In the genomic region with DNA sequence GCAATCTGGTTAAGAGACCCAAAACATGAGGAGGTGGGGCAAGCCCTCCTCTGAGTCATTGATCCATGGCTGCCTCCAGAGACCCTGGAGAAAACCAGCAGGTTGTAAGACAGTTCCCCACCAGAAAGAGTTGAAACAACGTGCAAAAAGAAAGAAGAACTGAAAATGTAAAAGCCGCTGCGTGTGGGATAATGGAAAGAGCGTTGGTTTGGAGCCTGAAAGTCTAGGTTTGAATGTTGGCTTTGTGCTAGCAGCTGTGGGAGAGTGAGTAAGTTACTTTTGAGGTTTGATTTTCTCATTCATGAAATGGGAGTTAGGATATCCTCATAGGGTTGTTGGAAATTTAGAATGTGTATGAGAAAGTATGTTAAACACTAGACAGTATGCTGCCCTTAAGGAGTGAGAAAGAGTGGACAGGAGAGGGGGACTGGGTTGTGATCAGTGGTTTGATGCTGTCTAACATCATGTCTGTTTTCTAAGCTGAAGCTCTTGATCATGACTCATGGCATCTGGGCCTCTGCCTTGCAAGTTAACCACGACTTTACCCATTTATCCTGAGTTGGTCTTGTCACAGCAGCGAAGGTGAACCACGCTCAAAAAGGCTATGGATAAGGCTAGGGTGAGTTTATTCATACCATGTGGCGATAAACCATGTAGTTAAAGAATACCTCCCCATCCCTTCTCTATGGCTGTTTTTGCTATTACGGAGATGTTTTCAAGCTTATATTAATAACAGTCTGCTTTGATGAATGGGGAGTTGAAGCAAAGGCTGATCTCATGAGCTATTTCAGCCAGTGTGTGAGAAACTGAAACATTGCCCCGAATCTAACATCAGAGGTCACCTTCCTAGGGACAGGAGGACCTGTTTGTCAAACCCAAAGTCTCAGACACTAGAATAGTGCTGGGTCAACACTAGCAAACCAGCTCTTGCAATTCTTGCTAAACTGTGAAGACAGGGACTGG, we compare ENCODE assay signal across 8 cellular contexts. TPM values are rescaled to one million over a fixed set of nuclear protein-coding genes. Genes with fewer than 3 reads are reported as not detected.
A peak's percentile ranks its signal among the peaks of the same experiment; 100 is the strongest.
DNase-seq lines count a peak whose midpoint lies in the region; ATAC-seq and TF ChIP-seq lines count a peak whose summit lies in the region.

No MANE protein-coding gene starts in this region.

- 85% methylated on average over 10 of the region's 10 CpGs for WGBS in esophagus muscularis mucosa

- no peak for TF ChIP-seq EP300 in esophagus muscularis mucosa (IDR thresholded peaks at IDR 0.05)

- H3K9me3 ChIP-seq in upper lobe of right lung = no peaks in the 10 kb centered on the region
- no peaks in the 10 kb centered on the region for H3K9me3 ChIP-seq in esophagus muscularis mucosa

- no peak for TF ChIP-seq POLR2A in esophagus muscularis mucosa (IDR thresholded peaks at IDR 0.05; ENCODE audit: low read depth)

- H3K36me3 ChIP-seq in upper lobe of right lung (no peaks in the 10 kb centered on the region), esophagus muscularis mucosa (peaks cover 0 to 2% (median 0%) of the 10 kb centered on the region in 4 donors)

- H3K27me3 ChIP-seq in upper lobe of right lung = no peaks in the 10 kb centered on the region
- H3K27me3 ChIP-seq in esophagus muscularis mucosa = no peaks in the 10 kb centered on the region

- peak; percentile 45 for DNase-seq in AG08396 (ENCODE audit: low spot score)
- DNase-seq in activated T-cell treated with anti-CD3 and anti-CD28 coated beads, Interleukin-2, amount 50 U/mL, for 48 hours = peak; percentile 24 to 31
- DNase-seq in upper lobe of right lung = no peak
- no peak for DNase-seq in NCI-H2171 (lab: John Stamatoyannopoulos, UW)
- DNase-seq in esophagus muscularis mucosa (ENCODE audit: extremely low spot score) = no peak
- DNase-seq in NCI-H2029 (lab: John Stamatoyannopoulos, UW) = no peak

- H3K4me1 ChIP-seq in upper lobe of right lung (peaks cover 11% of the 10 kb centered on the region), esophagus muscularis mucosa (peaks cover 4 to 31% (median 13%) of the 10 kb centered on the region in 4 donors)

- H3K27ac ChIP-seq in upper lobe of right lung = peak overlapping the region; percentile 4
- no peak overlapping the region for H3K27ac ChIP-seq in esophagus muscularis mucosa (replicated peaks in 1 of 4)

- TF ChIP-seq CTCF in upper lobe of right lung (IDR thresholded peaks at IDR 0.05) (no peak), esophagus muscularis mucosa (IDR thresholded peaks at IDR 0.05) (no peak)

- intact Hi-C loops in upper lobe of right lung (cut with DNase I) = no loop called here
- intact Hi-C loops in esophagus muscularis mucosa (cut with DNase I) = no loop called here

- H3K4me3 ChIP-seq in upper lobe of right lung (no peak overlapping the region), esophagus muscularis mucosa (no peak overlapping the region)

- ATAC-seq in GM19035 (IDR thresholded peaks at IDR 0.05; ENCODE audit: unreplicated experiment) (peak; percentile 75), HG03066 (IDR thresholded peaks at IDR 0.05; ENCODE audit: low read depth, unreplicated experiment) (peak; percentile 78), upper lobe of right lung (no peak)

RNA-seq across cellular contexts. Expression of a gene that starts 41.3 kb away (rescaled TPM):
- total RNA-seq in upper lobe of right lung = 12.2 TPM
- 10 to 100 TPM in 1 of 4 donors, 1 to 10 TPM in 3; 3.1 to 11.1 (median 5.0) TPM for total RNA-seq in esophagus muscularis mucosa

Comparison
In these comparisons a context has a peak if more than half of its experiments do, and no peak if none do; other contexts are left out.
1. DNase-seq: peak in AG08396 (single experiment) and activated T-cell treated with anti-CD3 and anti-CD28 coated beads, Interleukin-2, amount 50 U/mL, for 48 hours (2 of 2); none in upper lobe of right lung (single experiment), NCI-H2171 (single experiment), esophagus muscularis mucosa (single experiment) and NCI-H2029 (single experiment).